In the genomic region with DNA sequence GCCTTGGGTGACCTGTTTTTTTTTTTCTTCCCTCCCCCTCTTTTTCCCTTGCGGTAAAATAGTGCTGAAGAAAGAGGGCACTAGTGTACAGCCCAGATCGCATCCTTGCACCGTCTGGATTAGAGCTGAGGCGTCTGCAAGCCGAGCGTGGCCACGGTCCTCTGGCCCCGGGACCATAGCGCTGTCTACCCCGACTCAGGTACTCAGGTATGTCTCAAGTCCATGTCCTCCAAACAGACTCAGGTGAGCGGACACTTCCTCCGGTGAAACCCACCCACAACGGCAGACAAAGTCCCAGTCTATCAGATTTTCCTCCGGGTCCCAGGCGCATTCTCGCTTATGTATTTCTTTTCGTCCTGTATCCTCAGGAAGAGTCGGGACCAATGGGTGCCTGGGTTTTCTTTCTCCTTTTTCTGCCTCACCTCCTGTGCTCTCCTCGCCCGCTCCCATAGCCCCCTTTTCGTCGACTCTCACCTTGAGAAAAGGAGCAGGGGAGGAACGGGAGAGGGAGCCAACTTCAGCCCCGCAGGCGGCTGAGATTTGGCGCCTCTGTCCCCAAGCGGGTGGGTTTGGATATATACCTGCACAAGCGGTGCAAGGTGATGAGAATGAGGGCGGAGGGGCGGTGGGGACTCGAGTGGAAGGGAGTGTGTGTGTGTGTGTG, we compare ENCODE assay signal across 10 cellular contexts. TPM values are rescaled to one million over a fixed set of nuclear protein-coding genes. Genes with fewer than 3 reads are reported as not detected.
A peak's percentile ranks its signal among the peaks of the same experiment; 100 is the strongest.
DNase-seq lines count a peak whose midpoint lies in the region; ATAC-seq and TF ChIP-seq lines count a peak whose summit lies in the region.
"Had no signal": no experiment of that assay in that cellular context is flagged by ENCODE, and none has a peak within 500 bp of the region (broad histone marks: within the 10 kb centered on the region; RNA-seq: fewer than 3 reads in every experiment).

No MANE protein-coding gene starts in this region.

- H3K27me3 Mint-ChIP-seq in activated CD4-positive, alpha-beta T cell treated with anti-CD3 and anti-CD28 coated beads for 36 hours: peaks cover 53% of the 10 kb centered on the region
- peaks cover 14% of the 10 kb centered on the region for H3K27me3 Mint-ChIP-seq in glutamatergic neuron (ENCODE audit: unreplicated experiment)

- intact Hi-C loops in activated CD4-positive, alpha-beta T cell treated with anti-CD3 and anti-CD28 coated beads for 36 hours (cut with DNase I, micrococcal nuclease): no loop called here

- CTCF ChIA-PET in activated CD4-positive, alpha-beta T cell treated with anti-CD3 and anti-CD28 coated beads for 36 hours (lab: Charles Lee): no interaction called here

- TF ChIP-seq CTCF in glutamatergic neuron (IDR thresholded peaks at IDR 0.05; ENCODE audit: partially characterized antibody, unreplicated experiment): no peak

- DNase-seq in activated CD4-positive, alpha-beta T cell treated with anti-CD3 and anti-CD28 coated beads for 36 hours: peak; percentile 5
- no peak for DNase-seq in activated CD4-positive, alpha-beta T cell treated with anti-CD3 and anti-CD28 coated beads for 48 hours
- DNase-seq in NCI-H748 treated with DMSO at 0.1 percent for 48 hours (lab: John Stamatoyannopoulos, UW) (peak; percentile 28), glutamatergic neuron (peak; percentile 51), retina (peak; percentile 69), activated T-cell treated with anti-CD3 and anti-CD28 coated beads for 4 hours (no peak), AG08396 (ENCODE audit: low spot score) (no peak), NCI-H2196 treated with DMSO at 0.1 percent for 48 hours (lab: John Stamatoyannopoulos, UW; ENCODE audit: unreplicated experiment) (no peak)
- DNase-seq: NK-92 treated with Interleukin-12 subunit alpha and Interleukin-12 subunit beta, amount 100 ng/mL, for 24 hours had no signal

- H3K27ac Mint-ChIP-seq in activated CD4-positive, alpha-beta T cell treated with anti-CD3 and anti-CD28 coated beads for 36 hours: no peak overlapping the region
- no peak overlapping the region for H3K27ac Mint-ChIP-seq in glutamatergic neuron (ENCODE audit: unreplicated experiment)
- H3K27ac Mint-ChIP-seq: B cell had no signal

- no peak overlapping the region for H3K4me3 Mint-ChIP-seq in activated CD4-positive, alpha-beta T cell treated with anti-CD3 and anti-CD28 coated beads for 36 hours
- H3K4me3 Mint-ChIP-seq in glutamatergic neuron (ENCODE audit: unreplicated experiment): peak overlapping the region; percentile 94
- H3K4me3 Mint-ChIP-seq: B cell had no signal

- no peaks in the 10 kb centered on the region for H3K36me3 Mint-ChIP-seq in activated CD4-positive, alpha-beta T cell treated with anti-CD3 and anti-CD28 coated beads for 36 hours (ENCODE audit: low read depth)
- H3K36me3 Mint-ChIP-seq in glutamatergic neuron (ENCODE audit: unreplicated experiment): no peaks in the 10 kb centered on the region

- H3K4me1 Mint-ChIP-seq in activated CD4-positive, alpha-beta T cell treated with anti-CD3 and anti-CD28 coated beads for 36 hours: peaks cover 3% of the 10 kb centered on the region
- peaks cover 5% of the 10 kb centered on the region for H3K4me1 Mint-ChIP-seq in glutamatergic neuron (ENCODE audit: low read depth, unreplicated experiment)

- POLR2A ChIA-PET in activated CD4-positive, alpha-beta T cell treated with anti-CD3 and anti-CD28 coated beads for 36 hours (lab: Charles Lee): no interaction called here

- no peaks in the 10 kb centered on the region for H3K9me3 Mint-ChIP-seq in activated CD4-positive, alpha-beta T cell treated with anti-CD3 and anti-CD28 coated beads for 36 hours (ENCODE audit: low read depth)
- H3K9me3 Mint-ChIP-seq in glutamatergic neuron (ENCODE audit: unreplicated experiment): peaks cover 4% of the 10 kb centered on the region

- ATAC-seq in activated CD4-positive, alpha-beta T cell treated with anti-CD3 and anti-CD28 coated beads for 36 hours: no peak

RNA-seq across cellular contexts. Expression of gene GRM1, which starts 1.1 kb away (rescaled TPM):
- not detected for total RNA-seq in activated CD4-positive, alpha-beta T cell treated with anti-CD3 and anti-CD28 coated beads for 36 hours
- 0.17 TPM for total RNA-seq in glutamatergic neuron (ENCODE audit: unreplicated experiment)
- total RNA-seq: B cell had no signal

Comparison
In these comparisons a context has a peak if more than half of its experiments do, and no peak if none do; other contexts are left out.
1. DNase-seq: peak in activated CD4-positive, alpha-beta T cell treated with anti-CD3 and anti-CD28 coated beads for 36 hours (single experiment), NCI-H748 treated with DMSO at 0.1 percent for 48 hours (single experiment), glutamatergic neuron (single experiment) and retina (single experiment); none in activated CD4-positive, alpha-beta T cell treated with anti-CD3 and anti-CD28 coated beads for 48 hours (single experiment), activated T-cell treated with anti-CD3 and anti-CD28 coated beads for 4 hours (single experiment), AG08396 (single experiment) and NCI-H2196 treated with DMSO at 0.1 percent for 48 hours (single experiment).